Comparison of ENCODE assay signal across 1 cellular context in genomic region chr6:43644940-43645612, GRCh38.
TF ChIP-seq lines count a peak whose summit lies in the region.

RSPH9 (plus strand) TSS chr6:43645036; CDS start chr6:43645099, 63 bp downstream.

TF ChIP-seq in HEK293, 187 proteins besides CTCF, POLR2A, EP300 and RAD21 (continued from another document and continues in another):
- TF ChIP-seq PRDM10 (tag by site-specific recombination; IDR thresholded peaks at IDR 0.05) = no peak
- TF ChIP-seq, protein P1, sequence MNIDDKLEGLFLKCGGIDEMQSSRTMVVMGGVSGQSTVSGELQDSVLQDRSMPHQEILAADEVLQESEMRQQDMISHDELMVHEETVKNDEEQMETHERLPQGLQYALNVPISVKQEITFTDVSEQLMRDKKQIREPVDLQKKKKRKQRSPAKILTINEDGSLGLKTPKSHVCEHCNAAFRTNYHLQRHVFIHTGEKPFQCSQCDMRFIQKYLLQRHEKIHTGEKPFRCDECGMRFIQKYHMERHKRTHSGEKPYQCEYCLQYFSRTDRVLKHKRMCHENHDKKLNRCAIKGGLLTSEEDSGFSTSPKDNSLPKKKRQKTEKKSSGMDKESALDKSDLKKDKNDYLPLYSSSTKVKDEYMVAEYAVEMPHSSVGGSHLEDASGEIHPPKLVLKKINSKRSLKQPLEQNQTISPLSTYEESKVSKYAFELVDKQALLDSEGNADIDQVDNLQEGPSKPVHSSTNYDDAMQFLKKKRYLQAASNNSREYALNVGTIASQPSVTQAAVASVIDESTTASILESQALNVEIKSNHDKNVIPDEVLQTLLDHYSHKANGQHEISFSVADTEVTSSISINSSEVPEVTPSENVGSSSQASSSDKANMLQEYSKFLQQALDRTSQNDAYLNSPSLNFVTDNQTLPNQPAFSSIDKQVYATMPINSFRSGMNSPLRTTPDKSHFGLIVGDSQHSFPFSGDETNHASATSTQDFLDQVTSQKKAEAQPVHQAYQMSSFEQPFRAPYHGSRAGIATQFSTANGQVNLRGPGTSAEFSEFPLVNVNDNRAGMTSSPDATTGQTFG (tag by site-specific recombination; IDR thresholded peaks at IDR 0.05; ENCODE audit: borderline replicate concordance) = no peak
- TF ChIP-seq MEIS1 (CRISPR knock-in tag; IDR thresholded peaks at IDR 0.05; ENCODE audit: borderline replicate concordance) = no peak
- TF ChIP-seq ZNF530 (tag by site-specific recombination; IDR thresholded peaks at IDR 0.05; ENCODE audit: low read depth) = no peak
- no peak for TF ChIP-seq ZFP37 (tag by site-specific recombination; IDR thresholded peaks at IDR 0.05)
- no peak for TF ChIP-seq ZNF394 (tag by site-specific recombination; IDR thresholded peaks at IDR 0.05; ENCODE audit: borderline replicate concordance)
- no peak for TF ChIP-seq ZNF621 (tag by site-specific recombination; IDR thresholded peaks at IDR 0.05)
- TF ChIP-seq ZNF112 (tag by site-specific recombination; IDR thresholded peaks at IDR 0.05) = no peak
- no peak for TF ChIP-seq ZNF529 (tag by site-specific recombination; IDR thresholded peaks at IDR 0.05; ENCODE audit: insufficient replicate concordance)
- TF ChIP-seq GLIS2 (tag by site-specific recombination; IDR thresholded peaks at IDR 0.05) = 0 out of 2 replicates have a peak, but pooled peaks have one; percentile 26
- TF ChIP-seq, protein P2, sequence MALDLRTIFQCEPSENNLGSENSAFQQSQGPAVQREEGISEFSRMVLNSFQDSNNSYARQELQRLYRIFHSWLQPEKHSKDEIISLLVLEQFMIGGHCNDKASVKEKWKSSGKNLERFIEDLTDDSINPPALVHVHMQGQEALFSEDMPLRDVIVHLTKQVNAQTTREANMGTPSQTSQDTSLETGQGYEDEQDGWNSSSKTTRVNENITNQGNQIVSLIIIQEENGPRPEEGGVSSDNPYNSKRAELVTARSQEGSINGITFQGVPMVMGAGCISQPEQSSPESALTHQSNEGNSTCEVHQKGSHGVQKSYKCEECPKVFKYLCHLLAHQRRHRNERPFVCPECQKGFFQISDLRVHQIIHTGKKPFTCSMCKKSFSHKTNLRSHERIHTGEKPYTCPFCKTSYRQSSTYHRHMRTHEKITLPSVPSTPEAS (tag by site-specific recombination; IDR thresholded peaks at IDR 0.05) = no peak
- TF ChIP-seq ZNF221 (tag by site-specific recombination; IDR thresholded peaks at IDR 0.05; ENCODE audit: borderline replicate concordance) = no peak
- TF ChIP-seq, protein P3, sequence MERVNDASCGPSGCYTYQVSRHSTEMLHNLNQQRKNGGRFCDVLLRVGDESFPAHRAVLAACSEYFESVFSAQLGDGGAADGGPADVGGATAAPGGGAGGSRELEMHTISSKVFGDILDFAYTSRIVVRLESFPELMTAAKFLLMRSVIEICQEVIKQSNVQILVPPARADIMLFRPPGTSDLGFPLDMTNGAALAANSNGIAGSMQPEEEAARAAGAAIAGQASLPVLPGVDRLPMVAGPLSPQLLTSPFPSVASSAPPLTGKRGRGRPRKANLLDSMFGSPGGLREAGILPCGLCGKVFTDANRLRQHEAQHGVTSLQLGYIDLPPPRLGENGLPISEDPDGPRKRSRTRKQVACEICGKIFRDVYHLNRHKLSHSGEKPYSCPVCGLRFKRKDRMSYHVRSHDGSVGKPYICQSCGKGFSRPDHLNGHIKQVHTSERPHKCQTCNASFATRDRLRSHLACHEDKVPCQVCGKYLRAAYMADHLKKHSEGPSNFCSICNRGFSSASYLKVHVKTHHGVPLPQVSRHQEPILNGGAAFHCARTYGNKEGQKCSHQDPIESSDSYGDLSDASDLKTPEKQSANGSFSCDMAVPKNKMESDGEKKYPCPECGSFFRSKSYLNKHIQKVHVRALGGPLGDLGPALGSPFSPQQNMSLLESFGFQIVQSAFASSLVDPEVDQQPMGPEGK (tag by site-specific recombination; IDR thresholded peaks at IDR 0.05) = peak; percentile 57
- TF ChIP-seq ZNF623 (tag by site-specific recombination; IDR thresholded peaks at IDR 0.05) = no peak
- TF ChIP-seq ZNF37A (tag by site-specific recombination; IDR thresholded peaks at IDR 0.05) = no peak
- TF ChIP-seq ZIC2 (tag by site-specific recombination; IDR thresholded peaks at IDR 0.05) = 0 out of 2 replicates have a peak, but pooled peaks have one; percentile 12
- peak; percentile 31 for TF ChIP-seq ZNF335 (tag by site-specific recombination; conservative IDR thresholded peaks at IDR 0.05)
- no peak for TF ChIP-seq ZNF791 (tag by site-specific recombination; IDR thresholded peaks at IDR 0.05)
- no peak for TF ChIP-seq ZNF248 (tag by site-specific recombination; IDR thresholded peaks at IDR 0.05)
- no peak for TF ChIP-seq ZNF16 (tag by site-specific recombination; IDR thresholded peaks at IDR 0.05; ENCODE audit: low read depth)
- 0 out of 2 replicates have a peak, but pooled peaks have one; percentile 63 for TF ChIP-seq ZNF777 (tag by site-specific recombination; IDR thresholded peaks at IDR 0.05; ENCODE audit: borderline replicate concordance)
- peak; percentile 93 for TF ChIP-seq KLF1 (tag by site-specific recombination; IDR thresholded peaks at IDR 0.05)
- TF ChIP-seq ZNF785 (tag by site-specific recombination; IDR thresholded peaks at IDR 0.05) = no peak
- TF ChIP-seq KLF8 (tag by site-specific recombination; IDR thresholded peaks at IDR 0.05) = peak; percentile 74
- TF ChIP-seq ZNF114 (tag by site-specific recombination; IDR thresholded peaks at IDR 0.05) = no peak
- no peak for TF ChIP-seq ZNF610 (tag by site-specific recombination; IDR thresholded peaks at IDR 0.05; ENCODE audit: borderline replicate concordance)
- TF ChIP-seq ZNF2 (tag by site-specific recombination; IDR thresholded peaks at IDR 0.05) = no peak
- TF ChIP-seq, protein P4, sequence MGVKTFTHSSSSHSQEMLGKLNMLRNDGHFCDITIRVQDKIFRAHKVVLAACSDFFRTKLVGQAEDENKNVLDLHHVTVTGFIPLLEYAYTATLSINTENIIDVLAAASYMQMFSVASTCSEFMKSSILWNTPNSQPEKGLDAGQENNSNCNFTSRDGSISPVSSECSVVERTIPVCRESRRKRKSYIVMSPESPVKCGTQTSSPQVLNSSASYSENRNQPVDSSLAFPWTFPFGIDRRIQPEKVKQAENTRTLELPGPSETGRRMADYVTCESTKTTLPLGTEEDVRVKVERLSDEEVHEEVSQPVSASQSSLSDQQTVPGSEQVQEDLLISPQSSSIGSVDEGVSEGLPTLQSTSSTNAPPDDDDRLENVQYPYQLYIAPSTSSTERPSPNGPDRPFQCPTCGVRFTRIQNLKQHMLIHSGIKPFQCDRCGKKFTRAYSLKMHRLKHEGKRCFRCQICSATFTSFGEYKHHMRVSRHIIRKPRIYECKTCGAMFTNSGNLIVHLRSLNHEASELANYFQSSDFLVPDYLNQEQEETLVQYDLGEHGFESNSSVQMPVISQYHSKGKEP (tag by site-specific recombination; IDR thresholded peaks at IDR 0.05) = no peak
- TF ChIP-seq SP3 (tag by site-specific recombination; IDR thresholded peaks at IDR 0.05) = peak; percentile 49; the same call in 1 of the 2 replicates
- TF ChIP-seq ZSCAN30 (tag by site-specific recombination; IDR thresholded peaks at IDR 0.05) = no peak
- peak; percentile 87 for TF ChIP-seq MYNN (tag by site-specific recombination; IDR thresholded peaks at IDR 0.05; ENCODE audit: borderline replicate concordance)
- no peak for TF ChIP-seq ZNF132 (tag by site-specific recombination; IDR thresholded peaks at IDR 0.05; ENCODE audit: borderline replicate concordance)
- no peak for TF ChIP-seq ZNF398 (tag by site-specific recombination; IDR thresholded peaks at IDR 0.05)
- no peak for TF ChIP-seq ZNF473 (tag by site-specific recombination; IDR thresholded peaks at IDR 0.05)
- peak; percentile 72 for TF ChIP-seq ZFHX2 (tag by site-specific recombination; conservative IDR thresholded peaks at IDR 0.05)
- no peak for TF ChIP-seq ZNF639 (tag by site-specific recombination; IDR thresholded peaks at IDR 0.05)
- no peak for TF ChIP-seq ZNF701 (tag by site-specific recombination; IDR thresholded peaks at IDR 0.05)
- TF ChIP-seq ZNF146 (tag by site-specific recombination; IDR thresholded peaks at IDR 0.05) = no peak
- no peak for TF ChIP-seq ZNF366 (tag by site-specific recombination; conservative IDR thresholded peaks at IDR 0.05)
- TF ChIP-seq ZNF501 (tag by site-specific recombination; IDR thresholded peaks at IDR 0.05) = no peak
- TF ChIP-seq, protein P5, sequence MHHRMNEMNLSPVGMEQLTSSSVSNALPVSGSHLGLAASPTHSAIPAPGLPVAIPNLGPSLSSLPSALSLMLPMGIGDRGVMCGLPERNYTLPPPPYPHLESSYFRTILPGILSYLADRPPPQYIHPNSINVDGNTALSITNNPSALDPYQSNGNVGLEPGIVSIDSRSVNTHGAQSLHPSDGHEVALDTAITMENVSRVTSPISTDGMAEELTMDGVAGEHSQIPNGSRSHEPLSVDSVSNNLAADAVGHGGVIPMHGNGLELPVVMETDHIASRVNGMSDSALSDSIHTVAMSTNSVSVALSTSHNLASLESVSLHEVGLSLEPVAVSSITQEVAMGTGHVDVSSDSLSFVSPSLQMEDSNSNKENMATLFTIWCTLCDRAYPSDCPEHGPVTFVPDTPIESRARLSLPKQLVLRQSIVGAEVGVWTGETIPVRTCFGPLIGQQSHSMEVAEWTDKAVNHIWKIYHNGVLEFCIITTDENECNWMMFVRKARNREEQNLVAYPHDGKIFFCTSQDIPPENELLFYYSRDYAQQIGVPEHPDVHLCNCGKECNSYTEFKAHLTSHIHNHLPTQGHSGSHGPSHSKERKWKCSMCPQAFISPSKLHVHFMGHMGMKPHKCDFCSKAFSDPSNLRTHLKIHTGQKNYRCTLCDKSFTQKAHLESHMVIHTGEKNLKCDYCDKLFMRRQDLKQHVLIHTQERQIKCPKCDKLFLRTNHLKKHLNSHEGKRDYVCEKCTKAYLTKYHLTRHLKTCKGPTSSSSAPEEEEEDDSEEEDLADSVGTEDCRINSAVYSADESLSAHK (tag by site-specific recombination; IDR thresholded peaks at IDR 0.05) = no peak
- TF ChIP-seq ZBTB8A (tag by site-specific recombination; IDR thresholded peaks at IDR 0.05) = no peak
- TF ChIP-seq ZNF521 (tag by site-specific recombination; IDR thresholded peaks at IDR 0.05) = no peak
- TF ChIP-seq ZNF560 (tag by site-specific recombination; IDR thresholded peaks at IDR 0.05; ENCODE audit: borderline replicate concordance) = peak; percentile 33; the same call in 1 of the 2 replicates
- no peak for TF ChIP-seq WT1 (tag by site-specific recombination; IDR thresholded peaks at IDR 0.05)
- TF ChIP-seq SP2 (tag by site-specific recombination; IDR thresholded peaks at IDR 0.05) = peak; percentile 69
